ENCODE assay signal across 8 cellular contexts in genomic region chr2:196170202-196170680, GRCh38. TPM values are rescaled to one million over a fixed set of nuclear protein-coding genes. Genes with fewer than 3 reads are reported as not detected.
DNase-seq lines count a peak whose midpoint lies in the region; ATAC-seq, FAIRE-seq and TF ChIP-seq lines count a peak whose summit lies in the region.

No MANE protein-coding gene starts in this region.

- H3K36me3 ChIP-seq in PC-3 (ENCODE audit: low read depth, low read length), result no peaks in the 10 kb centered on the region
- no peaks in the 10 kb centered on the region for H3K36me3 ChIP-seq in iPS-15b (ENCODE audit: control insufficient read depth, insufficient read depth, low read length)
- no peaks in the 10 kb centered on the region for H3K36me3 ChIP-seq in small intestine (ENCODE audit: control insufficient read depth in 2 of 2, insufficient read depth in 2 of 2, low read length in 2 of 2)

- H3K4me3 ChIP-seq in A549, result peak overlapping the region; percentile 90
- H3K4me3 ChIP-seq in PC-3 (ENCODE audit: low read length), result peak overlapping the region; percentile 96
- peak overlapping the region; percentile 86 for H3K4me3 ChIP-seq in iPS-15b (ENCODE audit: low read depth, low read length)
- H3K4me3 ChIP-seq in small intestine (ENCODE audit: low read depth in 1 of 2, low read length in 2 of 2), result peak overlapping the region; percentile 92 to 96

- intact Hi-C loops in PC-3 (cut with micrococcal nuclease), result loop anchor here (1.0 to 2.0 kb wide), 3 partner anchors 37 to 107 kb away; no protein-coding TSS in a partner anchor

- H3K4me2 ChIP-seq in A549 (peak overlapping the region; percentile 79), PC-3 (ENCODE audit: low read length) (peak overlapping the region; percentile 82)

- no peaks in the 10 kb centered on the region for H3K9me2 ChIP-seq in PC-3 (replicated peaks; ENCODE audit: low read length)

- ATAC-seq in A549, result peak; percentile 2 to 48; a peak in 3 of 6 replicates
- peak; percentile 24 for ATAC-seq in HG03196 (IDR thresholded peaks at IDR 0.05; ENCODE audit: unreplicated experiment)
- peak; percentile 7; the same call in 1 of the 2 replicates for ATAC-seq in PC-3

- TF ChIP-seq EP300 in A549 (IDR thresholded peaks at IDR 0.05), result no peak

- H3K9ac ChIP-seq in PC-3 (ENCODE audit: low read length) (peak overlapping the region; percentile 88), iPS-15b (ENCODE audit: low read depth, low read length) (no peak overlapping the region)

- POLR2A ChIA-PET in A549 (lab: Yijun Ruan, JAX) (interaction anchor here (0.6 to 1.3 kb wide), 2 partner anchors 10 to 105 kb away, joined by 3 to 4 read pairs; no protein-coding TSS in a partner anchor), PC-3 (lab: Charles Lee; ENCODE audit: unreplicated experiment) (interaction anchor here (0.7 to 1.9 kb wide), 4 partner anchors 57 to 121 kb away, joined by 5 to 10 read pairs (median 7); no protein-coding TSS in a partner anchor)

- 2% methylated on average over 14 of the region's 14 CpGs for WGBS in A549 (ENCODE audit: missing lambda C conversion rate)
- 0 to 1% (median 0%) methylated on average over 14 of the region's 14 CpGs for WGBS in small intestine, 3 donors

- in situ Hi-C loops in GM13976 (cut with MboI; ENCODE audit: low sequenced_read_pairs, unreplicated experiment), result loop anchor here (10.0 kb wide), 2 partner anchors 75 to 105 kb away; no protein-coding TSS in a partner anchor

- H3K9me3 ChIP-seq in A549 (no peaks in the 10 kb centered on the region), PC-3 (ENCODE audit: low read length) (no peaks in the 10 kb centered on the region), iPS-15b (ENCODE audit: control insufficient read depth, insufficient read depth, low read length) (no peaks in the 10 kb centered on the region), small intestine (ENCODE audit: control insufficient read depth, low read depth) (no peaks in the 10 kb centered on the region)

- DNase-seq in A549 (ENCODE audit: low read depth in 1 of 2, low spot score in 1 of 2), result peak; percentile 10 to 51
- peak; percentile 33 for DNase-seq in GM13976 (ENCODE audit: low spot score)
- DNase-seq in PC-3, result peak; percentile 74
- DNase-seq in amniotic epithelial cell (ENCODE audit: low read depth), result peak; percentile 69
- peak; percentile 76 for DNase-seq in small intestine
- DNase-seq in NCI-H226, result no peak

- CTCF ChIA-PET in A549 (lab: Yijun Ruan, JAX) (interaction anchor here (0.6 to 1.9 kb wide), 4 partner anchors 90 to 1208 kb away, joined by 3 to 6 read pairs (median 6); no protein-coding TSS in a partner anchor), PC-3 (lab: Charles Lee) (no interaction called here)

- peak overlapping the region; percentile 82 to 91 for H3K27ac ChIP-seq in A549
- H3K27ac ChIP-seq in PC-3 (ENCODE audit: low read length), result peak overlapping the region; percentile 49
- peak overlapping the region; percentile 96 to 99 for H3K27ac ChIP-seq in small intestine (ENCODE audit: low read depth in 1 of 2, low read length in 1 of 2)

- H3F3A ChIP-seq in PC-3 (ENCODE audit: low read length, unreplicated experiment), result no peaks in the 10 kb centered on the region

- no peak for TF ChIP-seq POLR2A in A549 (IDR thresholded peaks at IDR 0.05; ENCODE audit: low read length)

- H3K27me3 ChIP-seq in PC-3 (ENCODE audit: low read length), result no peaks in the 10 kb centered on the region
- H3K27me3 ChIP-seq in iPS-15b (ENCODE audit: control insufficient read depth, insufficient read depth, low read length), result peaks cover 28% of the 10 kb centered on the region
- no peaks in the 10 kb centered on the region for H3K27me3 ChIP-seq in small intestine (ENCODE audit: control insufficient read depth in 2 of 2, insufficient read depth in 2 of 2, low read length in 2 of 2)

- TF ChIP-seq RAD21 in A549 (conservative IDR thresholded peaks at IDR 0.05 in 1 of 2, IDR thresholded peaks at IDR 0.05 in 1 of 2), result no peak

- peaks cover 60% of the 10 kb centered on the region for H3K79me2 ChIP-seq in PC-3 (ENCODE audit: low read length)

- no peak overlapping the region for H2AFZ ChIP-seq in PC-3 (ENCODE audit: low read length)

- FAIRE-seq in A549 (lab: Jason Lieb, UNC) (no peak), small intestine (lab: Jason Lieb, UNC) (no peak)

- BruUV-seq in PC-3 (replicated peaks; lab: Mats Ljungman, UMichigan), result TSS peak; percentile 47

- peaks cover 52% of the 10 kb centered on the region for H4K20me1 ChIP-seq in PC-3 (ENCODE audit: low read length)

- peaks cover 32% of the 10 kb centered on the region for H3K4me1 ChIP-seq in A549
- H3K4me1 ChIP-seq in PC-3 (ENCODE audit: insufficient read depth, low read length), result peaks cover 36% of the 10 kb centered on the region
- peaks cover 23% of the 10 kb centered on the region for H3K4me1 ChIP-seq in iPS-15b (ENCODE audit: control insufficient read depth, insufficient read depth, low read length)
- H3K4me1 ChIP-seq in small intestine (ENCODE audit: control insufficient read depth in 2 of 2, insufficient read depth in 1 of 2, low read depth in 1 of 2, low read length in 1 of 2), result peaks cover 0 to 2% of the 10 kb centered on the region in 2 donors

- TF ChIP-seq CTCF in A549 (IDR thresholded peaks at IDR 0.05) (no peak), GM13976 (IDR thresholded peaks at IDR 0.05; ENCODE audit: borderline replicate concordance, control extremely low read depth, extremely low read depth, insufficient read depth, missing control alignments) (no peak), PC-3 (conservative IDR thresholded peaks at IDR 0.05; ENCODE audit: low read depth, low read length) (no peak)

TF ChIP-seq in A549, 52 proteins besides CTCF, POLR2A, EP300 and RAD21 (continues in another document):
- TF ChIP-seq PHF8 (IDR thresholded peaks at IDR 0.05; ENCODE audit: borderline replicate concordance, low read depth) (no peak), MAZ (IDR thresholded peaks at IDR 0.05; ENCODE audit: borderline replicate concordance, low read depth, low read length) (no peak), RFX5 (IDR thresholded peaks at IDR 0.05) (no peak), HOXB13 (CRISPR knock-in tag; IDR thresholded peaks at IDR 0.05; ENCODE audit: low read depth) (no peak), HEYL (CRISPR knock-in tag; IDR thresholded peaks at IDR 0.05) (no peak), MYC (IDR thresholded peaks at IDR 0.05; ENCODE audit: borderline replicate concordance, low read length) (no peak), HMGXB4 (CRISPR knock-in tag; IDR thresholded peaks at IDR 0.05; ENCODE audit: borderline replicate concordance) (no peak), POLR2AphosphoS2 (conservative IDR thresholded peaks at IDR 0.05; ENCODE audit: low read length) (no peak), ESRRA (IDR thresholded peaks at IDR 0.05; ENCODE audit: borderline replicate concordance, low read length) (no peak), RARB (CRISPR knock-in tag; IDR thresholded peaks at IDR 0.05) (no peak), NR3C1 (IDR thresholded peaks at IDR 0.05) (no peak), EHF (CRISPR knock-in tag; IDR thresholded peaks at IDR 0.05) (no peak), HES2 (IDR thresholded peaks at IDR 0.05) (no peak), JUNB (IDR thresholded peaks at IDR 0.05) (no peak), ELK1 (IDR thresholded peaks at IDR 0.05; ENCODE audit: low read depth, low read length) (no peak), ZFP36 (IDR thresholded peaks at IDR 0.05; ENCODE audit: borderline replicate concordance, partially characterized antibody) (no peak)
- TF ChIP-seq, protein P1, sequence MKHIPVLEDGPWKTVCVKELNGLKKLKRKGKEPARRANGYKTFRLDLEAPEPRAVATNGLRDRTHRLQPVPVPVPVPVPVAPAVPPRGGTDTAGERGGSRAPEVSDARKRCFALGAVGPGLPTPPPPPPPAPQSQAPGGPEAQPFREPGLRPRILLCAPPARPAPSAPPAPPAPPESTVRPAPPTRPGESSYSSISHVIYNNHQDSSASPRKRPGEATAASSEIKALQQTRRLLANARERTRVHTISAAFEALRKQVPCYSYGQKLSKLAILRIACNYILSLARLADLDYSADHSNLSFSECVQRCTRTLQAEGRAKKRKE (CRISPR knock-in tag; IDR thresholded peaks at IDR 0.05; ENCODE audit: low read depth), result no peak

RNA-seq across cellular contexts. Expression of gene STK17B, which starts 1.1 kb away (rescaled TPM):
- polyA plus RNA-seq in A549 (2011; rRNA removed) (8.6 and 9.2 TPM in 2 replicates), A549 (2017; fragmentation: RNase III; extraction: RNeasy Plus Mini Kit Qiagen cat#74134 plus additional on column Dnase treatment) (3.6 to 4.0 TPM (median 3.7 TPM) in 3 replicates), small intestine (10 to 100 TPM in 2 of 3 donors, 1 to 10 TPM in 1; 6.7 to 27.7 (median 23.2) TPM)
- polyA plus RNA-seq in A549 (2012; cell fraction: cytosol; rRNA removed), result 0.95 and 1.0 TPM in 2 replicates
- 0.55 and 1.0 TPM in 2 replicates for polyA plus RNA-seq in A549 (2012; cell fraction: nucleus; rRNA removed)
- polyA minus RNA-seq in A549 (2011; rRNA and poly(A)+ RNA removed), result 4.1 and 4.5 TPM in 2 replicates
- 21.3 and 22.1 TPM in 2 replicates for total RNA-seq in PC-3 (2014; rRNA removed)
